In genomic region chr1:212749924-212750535, GRCh38 we compare ENCODE assay signal across 8 cellular contexts. TPM values are rescaled to one million over a fixed set of nuclear protein-coding genes. Genes with fewer than 3 reads are reported as not detected.
A peak's percentile ranks its signal among the peaks of the same experiment; 100 is the strongest.
DNase-seq lines count a peak whose midpoint lies in the region; ATAC-seq, FAIRE-seq and TF ChIP-seq lines count a peak whose summit lies in the region.

No MANE protein-coding gene starts in this region.

- H3K4me3 Mint-ChIP-seq in stimulated activated naive CD8-positive, alpha-beta T cell treated with anti-CD3 and anti-CD28 coated beads, Interleukin-15, amount 100 ng/mL, for 72 hours = peak overlapping the region; percentile 43 to 59

- H3K9me3 ChIP-seq in ascending aorta (no peaks in the 10 kb centered on the region), iPS-20b (ENCODE audit: insufficient read depth, low read depth, low read length) (no peaks in the 10 kb centered on the region)

- no peaks in the 10 kb centered on the region for H3K9me3 Mint-ChIP-seq in stimulated activated naive CD8-positive, alpha-beta T cell treated with anti-CD3 and anti-CD28 coated beads, Interleukin-15, amount 100 ng/mL, for 72 hours

- H3K9ac ChIP-seq in iPS-20b (ENCODE audit: low read depth, low read length) = no peak overlapping the region

- H3K27ac Mint-ChIP-seq in stimulated activated naive CD8-positive, alpha-beta T cell treated with anti-CD3 and anti-CD28 coated beads, Interleukin-15, amount 100 ng/mL, for 72 hours = peak overlapping the region; percentile 31 to 80

- no peak overlapping the region for H3K27ac ChIP-seq in ascending aorta
- H3K27ac ChIP-seq in iPS-20b (ENCODE audit: low read length) = peak overlapping the region; percentile 69

- peak; percentile 77 for FAIRE-seq in H54 (lab: Jason Lieb, UNC)

- H3K27me3 ChIP-seq in ascending aorta (no peaks in the 10 kb centered on the region), iPS-20b (ENCODE audit: insufficient read depth, low read length) (no peaks in the 10 kb centered on the region)

- peak; percentile 27 to 63 (median 61) for TF ChIP-seq CTCF in ascending aorta (IDR thresholded peaks at IDR 0.05)

- ATAC-seq in stimulated activated naive CD8-positive, alpha-beta T cell treated with anti-CD3 and anti-CD28 coated beads, Interleukin-15, amount 100 ng/mL, for 72 hours = peak; percentile 51
- ATAC-seq in HG02973 (IDR thresholded peaks at IDR 0.05; ENCODE audit: unreplicated experiment) = no peak
- no peak for ATAC-seq in HG02623 (IDR thresholded peaks at IDR 0.05; ENCODE audit: unreplicated experiment)

- H3K4me3 ChIP-seq in ascending aorta (no peak overlapping the region), iPS-20b (ENCODE audit: low read length) (no peak overlapping the region)

- intact Hi-C loops in ascending aorta (cut with DNase I) = no loop called here

- DNase-seq in COR-L47 (lab: John Stamatoyannopoulos, UW) (peak; percentile 29), H54 (ENCODE audit: insufficient read length, low spot score) (peak; percentile 41), NCI-H446 (lab: John Stamatoyannopoulos, UW) (peak; percentile 67 to 84), ascending aorta (ENCODE audit: low spot score in 2 of 2) (no peak)
- DNase-seq in stimulated activated naive CD8-positive, alpha-beta T cell treated with anti-CD3 and anti-CD28 coated beads, Interleukin-15, amount 100 ng/mL, for 72 hours = peak in 1 of 2 donors; percentile 21

- H3K27me3 Mint-ChIP-seq in stimulated activated naive CD8-positive, alpha-beta T cell treated with anti-CD3 and anti-CD28 coated beads, Interleukin-15, amount 100 ng/mL, for 72 hours = no peaks in the 10 kb centered on the region

- TF ChIP-seq POLR2A in H54 (IDR thresholded peaks at IDR 0.05; ENCODE audit: low read depth, low read length) = no peak

- H3K36me3 ChIP-seq in ascending aorta (no peaks in the 10 kb centered on the region), iPS-20b (ENCODE audit: insufficient read depth, low read depth, low read length) (no peaks in the 10 kb centered on the region)

- peaks cover 59% of the 10 kb centered on the region for H3K4me1 Mint-ChIP-seq in stimulated activated naive CD8-positive, alpha-beta T cell treated with anti-CD3 and anti-CD28 coated beads, Interleukin-15, amount 100 ng/mL, for 72 hours

- H3K4me1 ChIP-seq in ascending aorta (peaks cover 2 to 5% of the 10 kb centered on the region in 2 donors), iPS-20b (ENCODE audit: insufficient read depth, low read length) (peaks cover 18% of the 10 kb centered on the region; the same call in 1 of the 2 replicates)

RNA-seq across cellular contexts. Expression of gene NSL1, which starts 41.5 kb away (rescaled TPM):
- 69.1 TPM for total RNA-seq in ascending aorta

RNA-seq across cellular contexts. Expression of gene TATDN3, which starts 41.7 kb away (rescaled TPM):
- total RNA-seq in ascending aorta = 2.7 TPM

RNA-seq across cellular contexts. Expression of gene BATF3, which starts 50.4 kb away (rescaled TPM):
- 18.4 TPM for total RNA-seq in ascending aorta

Comparison
In these comparisons a context has a peak if more than half of its experiments do, and no peak if none do; other contexts are left out.
1. DNase-seq: peak in COR-L47 (single experiment), H54 (single experiment) and NCI-H446 (2 of 2); none in ascending aorta (0 of 2).